In the genomic region with DNA sequence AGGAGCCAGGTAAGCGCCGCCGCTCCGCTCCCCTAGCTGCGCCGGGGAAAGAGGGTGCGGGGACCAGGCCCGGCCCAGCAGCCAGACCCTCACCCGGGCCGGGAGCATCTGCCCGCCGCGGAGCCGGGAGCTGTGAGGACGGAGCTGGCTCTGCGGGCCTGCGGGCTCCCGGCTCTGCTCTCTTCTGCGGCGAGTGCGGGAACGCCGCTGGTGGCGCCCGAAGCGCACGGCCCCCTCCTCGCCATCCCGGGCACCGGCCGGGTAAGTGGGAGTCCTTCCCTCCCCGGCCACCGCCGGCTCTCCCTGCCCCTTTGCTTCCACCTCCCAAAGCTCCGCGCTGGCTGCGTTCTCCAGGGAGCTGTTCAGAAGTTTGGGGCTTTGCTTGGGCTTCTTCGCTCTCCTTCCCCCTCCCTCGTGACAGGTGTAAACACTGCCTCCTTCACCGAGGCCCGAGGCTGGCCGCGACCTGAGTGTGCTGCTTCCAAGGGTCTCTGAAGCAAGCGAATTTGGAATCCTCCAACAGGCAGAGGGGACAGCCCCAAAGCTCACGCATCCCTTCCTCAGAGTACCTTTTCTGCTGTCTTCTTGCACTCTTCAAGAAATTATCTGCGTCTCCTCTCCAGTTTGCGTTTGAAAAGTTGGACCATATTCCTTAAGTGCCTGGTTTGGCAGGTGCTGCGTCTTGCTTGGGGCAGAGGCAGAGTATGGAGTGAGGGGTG, we compare ENCODE assay signal across 8 cellular contexts. TPM values are rescaled to one million over a fixed set of nuclear protein-coding genes. Genes with fewer than 3 reads are reported as not detected.
DNase-seq lines count a peak whose midpoint lies in the region; ATAC-seq and TF ChIP-seq lines count a peak whose summit lies in the region.

No MANE protein-coding gene starts in this region.

- H3K4me1 Mint-ChIP-seq in central memory CD8-positive, alpha-beta T cell, result peaks cover 30% of the 10 kb centered on the region

- H3K9me3 ChIP-seq in SU-DHL-6 (ENCODE audit: insufficient read depth, low read length), result no peaks in the 10 kb centered on the region
- H3K9me3 ChIP-seq in left lung, result no peaks in the 10 kb centered on the region

- H3K4me3 ChIP-seq in SU-DHL-6 (ENCODE audit: insufficient read depth, low read length, poor library complexity, severe bottlenecking) (peak overlapping the region; percentile 76), left lung (peak overlapping the region; percentile 97 to 99)

- H3K36me3 Mint-ChIP-seq in central memory CD8-positive, alpha-beta T cell (ENCODE audit: insufficient read depth), result peaks cover 20% of the 10 kb centered on the region

- no peaks in the 10 kb centered on the region for H3K9me3 Mint-ChIP-seq in central memory CD8-positive, alpha-beta T cell

- peak overlapping the region; percentile 98 for H3K4me2 ChIP-seq in SU-DHL-6 (ENCODE audit: low read depth, low read length, poor library complexity, severe bottlenecking)

- H3K9ac ChIP-seq in SU-DHL-6 (ENCODE audit: low read length), result peak overlapping the region; percentile 84

- TF ChIP-seq CTCF in SU-DHL-6 (IDR thresholded peaks at IDR 0.05; ENCODE audit: insufficient read depth, low read length, poor library complexity, severe bottlenecking) (no peak), left lung (IDR thresholded peaks at IDR 0.05) (no peak)

- H3K27me3 Mint-ChIP-seq in central memory CD8-positive, alpha-beta T cell, result no peaks in the 10 kb centered on the region

- peak overlapping the region; percentile 66 for H3K27ac ChIP-seq in SU-DHL-6 (ENCODE audit: low read depth, low read length)
- H3K27ac ChIP-seq in left lung, result peak overlapping the region; percentile 95 to 99

- H3K4me3 Mint-ChIP-seq in central memory CD8-positive, alpha-beta T cell, result peak overlapping the region; percentile 93

- H3K79me2 ChIP-seq in SU-DHL-6 (ENCODE audit: insufficient read depth, low read length), result peaks cover 55% of the 10 kb centered on the region

- H4K20me1 ChIP-seq in SU-DHL-6 (ENCODE audit: low read depth, low read length), result peaks cover 14% of the 10 kb centered on the region

- no peaks in the 10 kb centered on the region for H3K36me3 ChIP-seq in SU-DHL-6 (ENCODE audit: low read length)
- no peaks in the 10 kb centered on the region for H3K36me3 ChIP-seq in left lung

- peak; percentile 9 for ATAC-seq in HG03108 (IDR thresholded peaks at IDR 0.05; ENCODE audit: unreplicated experiment)
- peak; percentile 12 for ATAC-seq in central memory CD8-positive, alpha-beta T cell (replicated peaks; ENCODE audit: extremely low read depth, poor library complexity, severe bottlenecking)
- peak; percentile 56 for ATAC-seq in left lung

- H3F3A ChIP-seq in SU-DHL-6 (ENCODE audit: insufficient read depth), result peaks cover 9% of the 10 kb centered on the region; the same call in 1 of the 2 replicates

- intact Hi-C loops in left lung (cut with DNase I), result loop anchor here in 1 of 2 donors (5.0 kb wide), 1 partner anchor 38 kb away; no protein-coding TSS in a partner anchor

- H3K9me2 ChIP-seq in SU-DHL-6 (replicated peaks; ENCODE audit: insufficient read depth, low read length), result no peaks in the 10 kb centered on the region

- H3K27me3 ChIP-seq in SU-DHL-6 (ENCODE audit: low read length), result no peaks in the 10 kb centered on the region
- H3K27me3 ChIP-seq in left lung, result no peaks in the 10 kb centered on the region

- peak overlapping the region; percentile 91 for H2AFZ ChIP-seq in SU-DHL-6 (ENCODE audit: low read depth, low read length, severe bottlenecking)

- H3K4me1 ChIP-seq in left lung, result peaks cover 0 to 38% of the 10 kb centered on the region in 2 donors

- H3K27ac Mint-ChIP-seq in central memory CD8-positive, alpha-beta T cell (ENCODE audit: low read depth), result peak overlapping the region; percentile 94

- DNase-seq in activated T-cell treated with anti-CD3 and anti-CD28 coated beads for 1 hour (ENCODE audit: low read depth) (peak; percentile 14), left lung (peak in 1 of 2 donors; percentile 48), T-helper 9 cell (no peak)
- DNase-seq in activated T-cell treated with anti-CD3 and anti-CD28 coated beads, Interleukin-2, amount 50 U/mL, for 1 hour, result no peak
- peak in 1 of 2 donors; percentile 14 for DNase-seq in central memory CD8-positive, alpha-beta T cell (ENCODE audit: low spot score in 2 of 2)
- DNase-seq in stimulated activated CD4-positive, alpha-beta T cell treated with anti-CD3 and anti-CD28 coated beads, Interleukin-4, amount 100 ng/mL, for 48 hours (ENCODE audit: low read depth in 2 of 2), result peak; percentile 22 to 38

RNA-seq across cellular contexts. Expression of gene AFTPH, which starts 0.6 kb away (rescaled TPM):
- 10 to 100 TPM; 29.9 to 33.7 TPM for total RNA-seq in left lung

Comparison
In these comparisons a context has a peak if more than half of its experiments do, and no peak if none do; other contexts are left out.
1. DNase-seq: peak in activated T-cell treated with anti-CD3 and anti-CD28 coated beads for 1 hour (single experiment) and stimulated activated CD4-positive, alpha-beta T cell treated with anti-CD3 and anti-CD28 coated beads, Interleukin-4, amount 100 ng/mL, for 48 hours (2 of 2); none in activated T-cell treated with anti-CD3 and anti-CD28 coated beads, Interleukin-2, amount 50 U/mL, for 1 hour (single experiment) and T-helper 9 cell (single experiment).
2. Peak in every context shown above with its lines, with median percentiles within 50 percentile points of each other: ATAC-seq.